In the genomic region with DNA sequence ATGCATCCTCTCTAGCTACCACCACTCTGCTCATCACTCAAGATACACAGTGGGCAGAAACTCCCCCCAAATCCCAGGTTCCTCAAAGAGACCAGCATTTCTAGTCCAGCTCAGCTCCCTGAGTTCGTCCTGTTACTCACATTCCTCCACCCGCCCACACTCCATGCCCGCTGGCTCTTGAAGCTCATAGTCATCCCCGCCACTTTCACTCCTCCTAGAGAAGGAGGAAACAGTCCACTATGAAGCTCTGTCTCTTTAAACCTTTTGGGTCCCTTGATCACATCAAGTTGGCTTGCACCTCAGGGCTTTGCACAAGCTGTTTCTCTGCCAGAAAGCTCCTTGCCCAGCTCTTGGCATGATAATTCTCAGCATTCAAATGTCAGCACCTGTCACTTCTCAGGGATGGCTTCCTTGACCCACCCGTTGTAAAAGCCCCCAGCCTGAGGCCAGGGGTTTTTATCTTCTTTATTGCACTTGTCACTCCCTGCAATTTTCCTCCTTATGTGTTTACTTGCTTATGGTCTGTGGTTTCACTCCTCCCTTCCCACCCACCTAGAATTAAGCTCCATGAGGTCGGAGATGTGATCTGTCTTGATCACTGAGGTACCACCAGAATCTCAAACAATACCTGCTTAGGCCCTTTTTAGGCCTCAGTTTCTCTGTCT, we compare ENCODE assay signal across 15 cellular contexts.
DNase-seq lines count a peak whose midpoint lies in the region; ATAC-seq and TF ChIP-seq lines count a peak whose summit lies in the region.
"Had no signal": no experiment of that assay in that cellular context is flagged by ENCODE, and none has a peak within 500 bp of the region (broad histone marks: within the 10 kb centered on the region; RNA-seq: fewer than 3 reads in every experiment).

No MANE protein-coding gene starts in this region.

- H3K9me3 ChIP-seq in upper lobe of right lung (peaks cover 14% of the 10 kb centered on the region), mucosa of descending colon (peaks cover 12% of the 10 kb centered on the region), gastroesophageal sphincter (peaks cover 0 to 22% (median 0%) of the 10 kb centered on the region in 3 donors)

- TF ChIP-seq EP300 in gastroesophageal sphincter (IDR thresholded peaks at IDR 0.05), result no peak

- H3K27ac ChIP-seq in brain microvascular endothelial cell, result no peak overlapping the region
- H3K27ac ChIP-seq in upper lobe of right lung, result no peak overlapping the region
- no peak overlapping the region for H3K27ac ChIP-seq in gastroesophageal sphincter
- H3K27ac ChIP-seq: transverse colon had no signal

- H3K4me3 ChIP-seq in brain microvascular endothelial cell (ENCODE audit: low read depth, low read length), result no peak overlapping the region
- H3K4me3 ChIP-seq in upper lobe of right lung, result no peak overlapping the region
- no peak overlapping the region for H3K4me3 ChIP-seq in mucosa of descending colon
- H3K4me3 ChIP-seq in gastroesophageal sphincter, result no peak overlapping the region
- H3K4me3 ChIP-seq: transverse colon had no signal

- H3K36me3 Mint-ChIP-seq in activated CD8-positive, alpha-beta T cell treated with anti-CD3 and anti-CD28 coated beads for 36 hours (ENCODE audit: low read depth), result no peaks in the 10 kb centered on the region
- no peaks in the 10 kb centered on the region for H3K36me3 Mint-ChIP-seq in activated CD8-positive, alpha-beta T cell treated with anti-CD3 and anti-CD28 coated beads, Interleukin-2, amount 10 ng/mL, durations not matched to agents 7 days and 5 days (ENCODE audit: low read depth)

- H3K27me3 Mint-ChIP-seq in activated CD8-positive, alpha-beta T cell treated with anti-CD3 and anti-CD28 coated beads for 36 hours, result peaks cover 6% of the 10 kb centered on the region
- H3K27me3 Mint-ChIP-seq in activated CD8-positive, alpha-beta T cell treated with anti-CD3 and anti-CD28 coated beads, Interleukin-2, amount 10 ng/mL, durations not matched to agents 7 days and 5 days (ENCODE audit: low read depth), result peaks cover 20% of the 10 kb centered on the region

- no peak for ATAC-seq in activated CD8-positive, alpha-beta T cell treated with anti-CD3 and anti-CD28 coated beads for 36 hours
- ATAC-seq in activated CD8-positive, alpha-beta T cell treated with anti-CD3 and anti-CD28 coated beads, Interleukin-2, amount 10 ng/mL, durations not matched to agents 7 days and 5 days, result no peak
- peak; percentile 75 for ATAC-seq in upper lobe of right lung
- ATAC-seq in mucosa of descending colon, result no peak
- no peak for ATAC-seq in gastroesophageal sphincter
- ATAC-seq: activated naive CD4-positive, alpha-beta T cell treated with anti-CD3 and anti-CD28 coated beads, Interleukin-2, amount 50 U/mL, for 72 hours; T-helper 17 cell had no signal

- H3K27ac Mint-ChIP-seq in activated CD8-positive, alpha-beta T cell treated with anti-CD3 and anti-CD28 coated beads for 36 hours, result no peak overlapping the region
- no peak overlapping the region for H3K27ac Mint-ChIP-seq in activated CD8-positive, alpha-beta T cell treated with anti-CD3 and anti-CD28 coated beads, Interleukin-2, amount 10 ng/mL, durations not matched to agents 7 days and 5 days
- H3K27ac Mint-ChIP-seq: activated naive CD4-positive, alpha-beta T cell treated with anti-CD3 and anti-CD28 coated beads, Interleukin-2, amount 50 U/mL, for 72 hours; T-helper 17 cell had no signal

- peaks cover 10% of the 10 kb centered on the region for H3K9me3 Mint-ChIP-seq in activated CD8-positive, alpha-beta T cell treated with anti-CD3 and anti-CD28 coated beads for 36 hours
- peaks cover 14% of the 10 kb centered on the region for H3K9me3 Mint-ChIP-seq in activated CD8-positive, alpha-beta T cell treated with anti-CD3 and anti-CD28 coated beads, Interleukin-2, amount 10 ng/mL, durations not matched to agents 7 days and 5 days (ENCODE audit: insufficient read depth)

- peak; percentile 8 for DNase-seq in activated CD8-positive, alpha-beta T cell treated with anti-CD3 and anti-CD28 coated beads for 36 hours
- no peak for DNase-seq in activated CD8-positive, alpha-beta T cell treated with anti-CD3 and anti-CD28 coated beads, Interleukin-2, amount 10 ng/mL, durations not matched to agents 7 days and 5 days
- DNase-seq in brain microvascular endothelial cell, result peak; percentile 54
- peak; percentile 6 for DNase-seq in glomerular visceral epithelial cell (ENCODE audit: extremely low spot score)
- no peak for DNase-seq in upper lobe of right lung
- no peak for DNase-seq in mucosa of descending colon
- DNase-seq in GM19238 (ENCODE audit: insufficient read length, low spot score), result no peak
- DNase-seq: activated CD8-positive, alpha-beta memory T cell treated with anti-CD3 and anti-CD28 coated beads for 24 hours; Karpas-422; NCI-H2107; OCI-M1; T-helper 17 cell; transverse colon had no signal

- H3K4me3 Mint-ChIP-seq in activated CD8-positive, alpha-beta T cell treated with anti-CD3 and anti-CD28 coated beads for 36 hours, result no peak overlapping the region
- no peak overlapping the region for H3K4me3 Mint-ChIP-seq in activated CD8-positive, alpha-beta T cell treated with anti-CD3 and anti-CD28 coated beads, Interleukin-2, amount 10 ng/mL, durations not matched to agents 7 days and 5 days
- H3K4me3 Mint-ChIP-seq: T-helper 17 cell had no signal

- H3K4me1 ChIP-seq in upper lobe of right lung (no peaks in the 10 kb centered on the region), mucosa of descending colon (ENCODE audit: low read depth) (no peaks in the 10 kb centered on the region), gastroesophageal sphincter (no peaks in the 10 kb centered on the region)
- H3K4me1 ChIP-seq: transverse colon had no signal

- TF ChIP-seq POLR2A in gastroesophageal sphincter (IDR thresholded peaks at IDR 0.05), result no peak

- H3K36me3 ChIP-seq in brain microvascular endothelial cell (replicated peaks) (no peaks in the 10 kb centered on the region), upper lobe of right lung (no peaks in the 10 kb centered on the region), mucosa of descending colon (ENCODE audit: low read depth) (no peaks in the 10 kb centered on the region), gastroesophageal sphincter (no peaks in the 10 kb centered on the region)
- H3K36me3 ChIP-seq: transverse colon had no signal

- in situ Hi-C loops in brain microvascular endothelial cell (cut with HindIII; ENCODE audit: low pct_ligation_motif_present, low sequenced_read_pairs), result no loop called here

- WGBS in gastroesophageal sphincter (ENCODE audit: low coverage in 1 of 2), 2 donors, result 50 to 65% methylated on average over 4 to 5 of the region's 6 CpGs

- no peak for TF ChIP-seq CTCF in activated CD8-positive, alpha-beta T cell treated with anti-CD3 and anti-CD28 coated beads for 36 hours (IDR thresholded peaks at IDR 0.05)
- TF ChIP-seq CTCF in brain microvascular endothelial cell (IDR thresholded peaks at IDR 0.05; ENCODE audit: low read depth, low read length, missing control alignments) (no peak), upper lobe of right lung (IDR thresholded peaks at IDR 0.05) (no peak), mucosa of descending colon (IDR thresholded peaks at IDR 0.05) (no peak), gastroesophageal sphincter (IDR thresholded peaks at IDR 0.05) (no peak)

- POLR2A ChIA-PET in activated CD8-positive, alpha-beta T cell treated with anti-CD3 and anti-CD28 coated beads for 36 hours (lab: Charles Lee), result no interaction called here
- POLR2A ChIA-PET in activated CD8-positive, alpha-beta T cell treated with anti-CD3 and anti-CD28 coated beads, Interleukin-2, amount 10 ng/mL, durations not matched to agents 7 days and 5 days (lab: Charles Lee), result no interaction called here

- no peaks in the 10 kb centered on the region for H3K27me3 ChIP-seq in brain microvascular endothelial cell (replicated peaks)
- no peaks in the 10 kb centered on the region for H3K27me3 ChIP-seq in upper lobe of right lung
- H3K27me3 ChIP-seq in gastroesophageal sphincter, result peaks cover 15% of the 10 kb centered on the region

- intact Hi-C loops in activated CD8-positive, alpha-beta T cell treated with anti-CD3 and anti-CD28 coated beads for 36 hours (cut with micrococcal nuclease), result no loop called here
- intact Hi-C loops in upper lobe of right lung (cut with DNase I), result no loop called here
- intact Hi-C loops in mucosa of descending colon (cut with DNase I, micrococcal nuclease), result no loop called here

- no peaks in the 10 kb centered on the region for H3K4me1 Mint-ChIP-seq in activated CD8-positive, alpha-beta T cell treated with anti-CD3 and anti-CD28 coated beads for 36 hours (ENCODE audit: low read depth)
- no peaks in the 10 kb centered on the region for H3K4me1 Mint-ChIP-seq in activated CD8-positive, alpha-beta T cell treated with anti-CD3 and anti-CD28 coated beads, Interleukin-2, amount 10 ng/mL, durations not matched to agents 7 days and 5 days (ENCODE audit: low read depth)
- H3K4me1 Mint-ChIP-seq: T-helper 17 cell had no signal

- CTCF ChIA-PET in activated CD8-positive, alpha-beta T cell treated with anti-CD3 and anti-CD28 coated beads for 36 hours (lab: Charles Lee), result interaction anchor here (1.0 to 1.1 kb wide), 2 partner anchors 13 to 26 kb away, joined by 3 read pairs; no protein-coding TSS in a partner anchor
- CTCF ChIA-PET in activated CD8-positive, alpha-beta T cell treated with anti-CD3 and anti-CD28 coated beads, Interleukin-2, amount 10 ng/mL, durations not matched to agents 7 days and 5 days (lab: Charles Lee), result no interaction called here

Comparison
In these comparisons a context has a peak if more than half of its experiments do, and no peak if none do; other contexts are left out.
1. DNase-seq: peak in activated CD8-positive, alpha-beta T cell treated with anti-CD3 and anti-CD28 coated beads for 36 hours (single experiment), brain microvascular endothelial cell (single experiment) and glomerular visceral epithelial cell (single experiment); none in activated CD8-positive, alpha-beta T cell treated with anti-CD3 and anti-CD28 coated beads, Interleukin-2, amount 10 ng/mL, durations not matched to agents 7 days and 5 days (single experiment), upper lobe of right lung (single experiment), mucosa of descending colon (0 of 3) and GM19238 (single experiment).